Comparison of ENCODE assay signal across 21 cellular contexts in the genomic region with DNA sequence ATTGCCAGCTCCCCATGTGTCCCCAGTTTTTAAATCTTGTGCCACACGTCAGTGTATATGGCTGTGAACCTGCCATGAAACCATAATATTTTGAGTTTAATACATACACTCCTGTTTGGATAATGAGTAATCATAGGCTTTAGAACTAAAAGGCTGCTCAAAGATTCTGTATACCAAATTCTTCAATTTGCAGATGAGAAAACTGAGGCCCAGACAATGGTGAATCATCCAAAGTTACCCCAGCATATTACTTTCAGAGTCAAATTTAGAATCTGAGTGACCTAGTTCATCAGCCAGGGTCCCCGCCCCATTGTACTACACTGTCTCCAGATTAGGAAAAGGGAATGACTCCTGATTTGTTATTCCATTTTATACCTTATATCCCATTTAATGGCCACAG.
A peak's percentile ranks its signal among the peaks of the same experiment; 100 is the strongest.
DNase-seq lines count a peak whose midpoint lies in the region; TF ChIP-seq lines count a peak whose summit lies in the region.
"Had no signal": no experiment of that assay in that cellular context is flagged by ENCODE, and none has a peak within 500 bp of the region (broad histone marks: within the 10 kb centered on the region; RNA-seq: fewer than 3 reads in every experiment).

No MANE protein-coding gene starts in this region.

- H3K9me2 ChIP-seq in MM.1S (replicated peaks; ENCODE audit: insufficient read depth, low read length), result no peaks in the 10 kb centered on the region

- H3K4me2 ChIP-seq in smooth muscle cell (peak overlapping the region; percentile 28), MM.1S (ENCODE audit: low read depth, low read length) (no peak overlapping the region)

- peak overlapping the region; percentile 59 for H2AFZ ChIP-seq in smooth muscle cell (ENCODE audit: low read depth)
- H2AFZ ChIP-seq in MM.1S (ENCODE audit: low read length), result no peak overlapping the region
- H2AFZ ChIP-seq: parathyroid adenoma had no signal

- peak; percentile 45 for DNase-seq in EH (ENCODE audit: low read depth)
- DNase-seq in cerebellar cortex (ENCODE audit: low spot score), result peak; percentile 17
- DNase-seq in kidney tubule cell (ENCODE audit: low spot score), result peak; percentile 12
- no peak for DNase-seq in smooth muscle cell (lab: John Stamatoyannopoulos, UW; ENCODE audit: unreplicated experiment)
- DNase-seq in NCI-H748 treated with DMSO at 0.1 percent for 48 hours (lab: John Stamatoyannopoulos, UW), result no peak
- DNase-seq in SW 1271 (lab: John Stamatoyannopoulos, UW), result no peak
- DNase-seq in MM.1S, result no peak
- no peak for DNase-seq in GM10248 (ENCODE audit: extremely low spot score)
- DNase-seq: activated CD4-positive, alpha-beta T cell treated with anti-CD3 and anti-CD28 coated beads for 36 hours; activated CD8-positive, alpha-beta memory T cell treated with anti-CD3 and anti-CD28 coated beads, Interleukin-2, amount 50 U/mL, for 48 hours; activated naive CD4-positive, alpha-beta T cell treated with anti-CD3 and anti-CD28 coated beads, Interleukin-2, amount 50 U/mL, for 16 hours; CD8-positive, alpha-beta T cell; effector CD8-positive, alpha-beta T cell; mesendoderm; NCI-H187; NCI-H510A treated with DMSO at 0.1 percent for 48 hours; SIG-M5 had no signal

- peak overlapping the region; percentile 52 for H3K27ac ChIP-seq in smooth muscle cell (ENCODE audit: low read depth)
- H3K27ac ChIP-seq in MM.1S (ENCODE audit: low read length), result no peak overlapping the region
- H3K27ac ChIP-seq: cardiac muscle cell, parathyroid adenoma had no signal

- POLR2A ChIA-PET in GM10248 (lab: Yijun Ruan, JAX), result no interaction called here

- no peak overlapping the region for H3K9ac ChIP-seq in smooth muscle cell (ENCODE audit: low read depth)
- H3K9ac ChIP-seq in MM.1S (ENCODE audit: low read length), result no peak overlapping the region
- H3K9ac ChIP-seq: parathyroid adenoma had no signal

- whole genome bisulfite sequencing in smooth muscle cell (ENCODE audit: low lambda C conversion rate), result 77% methylated on average over 2 of the region's 2 CpGs

- peaks cover 5% of the 10 kb centered on the region for H3F3A ChIP-seq in smooth muscle cell (ENCODE audit: low read depth)
- H3F3A ChIP-seq in MM.1S (ENCODE audit: insufficient read depth, low read length), result no peaks in the 10 kb centered on the region

- no peaks in the 10 kb centered on the region for H4K20me1 ChIP-seq in smooth muscle cell (ENCODE audit: low read depth)
- H4K20me1 ChIP-seq in MM.1S (ENCODE audit: insufficient read depth, low read length), result no peaks in the 10 kb centered on the region

- no peaks in the 10 kb centered on the region for H3K36me3 ChIP-seq in smooth muscle cell (ENCODE audit: low read depth)
- no peaks in the 10 kb centered on the region for H3K36me3 ChIP-seq in MM.1S (replicated peaks; ENCODE audit: insufficient read depth, low read length)
- H3K36me3 ChIP-seq: cardiac muscle cell, tibial nerve had no signal

- no peaks in the 10 kb centered on the region for H3K4me1 ChIP-seq in smooth muscle cell (ENCODE audit: low read depth)
- no peaks in the 10 kb centered on the region for H3K4me1 ChIP-seq in MM.1S (ENCODE audit: low read length)
- H3K4me1 ChIP-seq: parathyroid adenoma had no signal

- H3K9me3 ChIP-seq in smooth muscle cell (replicated peaks; ENCODE audit: low read depth) (no peaks in the 10 kb centered on the region), MM.1S (replicated peaks; ENCODE audit: insufficient read depth, low read length) (no peaks in the 10 kb centered on the region)
- H3K9me3 ChIP-seq: tibial nerve had no signal

- TF ChIP-seq CTCF in smooth muscle cell (IDR thresholded peaks at IDR 0.05; ENCODE audit: borderline replicate concordance, insufficient read depth, poor library complexity, severe bottlenecking), result no peak
- TF ChIP-seq CTCF in MM.1S (IDR thresholded peaks at IDR 0.05; ENCODE audit: low read length), result no peak
- TF ChIP-seq CTCF in GM10248 (IDR thresholded peaks at IDR 0.05; ENCODE audit: control extremely low read depth, extremely low read depth, low read depth, missing control alignments), result no peak

- H3K79me2 ChIP-seq in smooth muscle cell (ENCODE audit: low read depth), result no peaks in the 10 kb centered on the region
- H3K79me2 ChIP-seq in MM.1S (ENCODE audit: low read length), result no peaks in the 10 kb centered on the region
- H3K79me2 ChIP-seq: parathyroid adenoma had no signal

- no peaks in the 10 kb centered on the region for H3K27me3 ChIP-seq in smooth muscle cell (ENCODE audit: low read depth)
- H3K27me3 ChIP-seq in MM.1S (replicated peaks; ENCODE audit: insufficient read depth, low read length), result no peaks in the 10 kb centered on the region
- H3K27me3 ChIP-seq: cardiac muscle cell, tibial nerve had no signal

- CTCF ChIA-PET in GM10248 (lab: Yijun Ruan, JAX), result interaction anchor here (1.6 kb wide), 1 partner anchor 9 kb away, joined by 5 read pairs; no protein-coding TSS in a partner anchor

- H3K4me3 ChIP-seq in smooth muscle cell (no peak overlapping the region), MM.1S (ENCODE audit: low read length) (no peak overlapping the region)
- H3K4me3 ChIP-seq: cardiac muscle cell, GM12878, tibial nerve had no signal

Comparison
In these comparisons a context has a peak if more than half of its experiments do, and no peak if none do; other contexts are left out.
1. DNase-seq: peak in EH (single experiment), cerebellar cortex (single experiment) and kidney tubule cell (single experiment); none in smooth muscle cell (single experiment), NCI-H748 treated with DMSO at 0.1 percent for 48 hours (single experiment), SW 1271 (0 of 2), MM.1S (single experiment) and GM10248 (single experiment).